1 cellular context compared by ENCODE assay signal in the genomic region with DNA sequence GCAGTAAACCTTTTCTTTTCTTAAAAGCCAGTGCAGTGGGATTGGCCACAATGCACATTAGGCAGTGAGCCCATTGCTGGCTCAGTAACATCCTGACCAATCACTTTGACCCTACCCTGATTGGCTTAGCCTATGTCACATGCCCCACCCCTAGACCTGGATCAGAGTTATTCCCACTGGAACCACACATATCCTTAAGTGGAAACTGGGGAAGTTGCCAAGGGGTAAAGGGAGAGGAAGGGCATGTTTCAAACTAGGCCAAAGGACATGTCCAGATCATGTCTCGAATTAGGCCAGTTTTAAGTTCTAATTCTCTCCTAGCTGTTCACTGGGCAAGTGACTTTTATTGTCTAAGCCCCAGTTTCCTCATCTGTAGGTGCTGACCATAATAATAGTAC.
TF ChIP-seq lines count a peak whose summit lies in the region.

No MANE protein-coding gene starts in this region.

TF ChIP-seq in H1, 55 proteins besides CTCF, POLR2A, EP300 and RAD21 (continued from another document):
- TF ChIP-seq TEAD4 (IDR thresholded peaks at IDR 0.05; ENCODE audit: low read depth, low read length) (no peak), SAP30 (IDR thresholded peaks at IDR 0.05; ENCODE audit: insufficient read depth, insufficient replicate concordance, low read length) (no peak), JUND (IDR thresholded peaks at IDR 0.05; ENCODE audit: low read length) (no peak), TAF1 (IDR thresholded peaks at IDR 0.05; ENCODE audit: low read depth, low read length) (no peak), POU5F1 (IDR thresholded peaks at IDR 0.05; ENCODE audit: low read depth, low read length) (no peak)
TF ChIP-seq in H1: peak in this region for 0.
